ENCODE assay signal across 1 cellular context in the genomic region with DNA sequence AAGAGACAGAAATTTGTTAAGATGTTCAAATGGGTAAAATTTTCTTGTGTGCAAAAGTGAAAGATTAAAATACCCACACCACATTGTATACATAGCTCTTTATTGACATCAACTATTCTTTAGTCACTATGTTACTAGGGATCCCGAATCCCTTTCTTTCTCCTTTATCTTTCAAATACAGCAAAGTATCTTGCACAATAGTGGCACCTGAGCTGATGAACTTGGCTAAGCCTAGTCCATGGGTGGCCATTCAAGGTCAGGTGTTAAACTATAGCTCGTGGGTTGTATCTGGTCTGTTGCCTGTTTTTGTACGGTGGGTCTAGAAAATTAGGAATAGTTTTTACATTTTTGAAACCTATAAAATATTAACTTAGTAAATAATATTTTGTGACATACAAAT.
TF ChIP-seq lines count a peak whose summit lies in the region.

No MANE protein-coding gene starts in this region.

TF ChIP-seq in H1, 55 proteins besides CTCF, POLR2A, EP300 and RAD21:
- TF ChIP-seq CHD2 (IDR thresholded peaks at IDR 0.05; ENCODE audit: low read length) (no peak), HDAC6 (IDR thresholded peaks at IDR 0.05; ENCODE audit: low read depth, low read length) (no peak), NANOG (IDR thresholded peaks at IDR 0.05; ENCODE audit: insufficient read depth, low read depth, low read length, poor library complexity, severe bottlenecking) (peak; percentile 23), TAF7 (optimal IDR thresholded peaks at IDR 0.05; ENCODE audit: borderline replicate concordance, low read depth, low read length) (no peak), HDAC2 (IDR thresholded peaks at IDR 0.05; ENCODE audit: borderline replicate concordance in 1 of 2, low read depth in 2 of 2, low read length in 2 of 2) (no peak), MAFK (IDR thresholded peaks at IDR 0.05; ENCODE audit: low read depth, low read length) (no peak), CEBPB (IDR thresholded peaks at IDR 0.05; ENCODE audit: low read depth, low read length) (peak; percentile 96)
